Comparison of ENCODE assay signal across 2 cellular contexts in genomic region chr5:157431544-157432200, GRCh38.
TF ChIP-seq lines count a peak whose summit lies in the region.

No MANE protein-coding gene starts in this region.

TF ChIP-seq in HCT116, 20 proteins besides CTCF, POLR2A, EP300 and RAD21 (continued from another document):
- TF ChIP-seq SRF (IDR thresholded peaks at IDR 0.05; ENCODE audit: low read depth), result no peak

TF ChIP-seq in WTC11, 78 proteins besides CTCF, POLR2A, EP300 and RAD21 (continued from another document):
- TF ChIP-seq ARID4B (CRISPR knock-in tag; IDR thresholded peaks at IDR 0.05; ENCODE audit: borderline replicate concordance), result no peak
- TF ChIP-seq NFE2L1 (CRISPR knock-in tag; IDR thresholded peaks at IDR 0.05), result no peak
- no peak for TF ChIP-seq OVOL2 (CRISPR knock-in tag; IDR thresholded peaks at IDR 0.05; ENCODE audit: borderline replicate concordance)
- no peak for TF ChIP-seq ZNF219 (CRISPR knock-in tag; IDR thresholded peaks at IDR 0.05; ENCODE audit: borderline replicate concordance)
- TF ChIP-seq NR1H2 (CRISPR knock-in tag; IDR thresholded peaks at IDR 0.05), result no peak
TF ChIP-seq in WTC11: peak in this region for 0.
